1 cellular context compared by ENCODE assay signal in the genomic region with DNA sequence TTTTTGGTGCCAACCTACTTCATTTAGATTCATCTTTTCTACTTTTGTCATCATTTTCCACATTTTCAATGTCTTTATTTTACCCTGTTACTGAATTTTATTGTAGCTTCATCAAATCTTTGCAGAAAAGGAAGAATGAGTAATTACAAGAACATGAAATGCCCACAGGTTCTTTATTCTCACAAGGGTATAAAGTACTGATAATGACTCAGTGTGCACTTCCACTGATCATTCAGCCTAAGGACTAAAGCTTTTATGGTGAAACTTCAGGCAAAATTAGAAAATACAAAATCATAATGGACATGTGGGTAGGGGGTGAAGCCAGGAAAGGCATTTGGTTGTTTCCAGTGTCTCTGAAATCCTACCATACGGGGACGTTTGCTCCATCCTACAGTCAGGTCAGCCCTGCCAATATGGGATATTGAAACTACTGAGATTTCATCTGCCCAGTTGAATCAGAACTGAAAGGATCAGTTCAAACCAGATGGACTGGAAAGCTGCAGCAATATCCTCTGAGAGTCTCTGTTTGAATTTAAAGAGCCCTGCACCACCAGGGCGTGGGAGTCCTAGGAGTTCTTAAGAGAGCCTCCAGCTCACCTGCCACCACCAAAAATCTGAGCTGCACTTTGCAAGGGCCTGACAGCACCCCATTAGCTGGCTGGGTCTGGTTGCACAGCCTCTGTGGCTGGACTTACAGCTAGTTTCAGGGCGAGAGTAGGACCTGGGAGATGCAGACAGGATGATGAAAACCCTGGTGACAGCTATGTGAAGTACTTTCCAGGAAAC.
TF ChIP-seq lines count a peak whose summit lies in the region.

No MANE protein-coding gene starts in this region.

TF ChIP-seq in HepG2, 621 proteins besides CTCF, POLR2A, EP300 and RAD21 (continued from another document):
- TF ChIP-seq NKX3-1 (CRISPR knock-in tag; IDR thresholded peaks at IDR 0.05): no peak
- TF ChIP-seq NR2C2 (CRISPR knock-in tag; IDR thresholded peaks at IDR 0.05; ENCODE audit: borderline replicate concordance): no peak
- TF ChIP-seq JUNB (CRISPR knock-in tag; IDR thresholded peaks at IDR 0.05; ENCODE audit: borderline replicate concordance): no peak
